In the genomic region with DNA sequence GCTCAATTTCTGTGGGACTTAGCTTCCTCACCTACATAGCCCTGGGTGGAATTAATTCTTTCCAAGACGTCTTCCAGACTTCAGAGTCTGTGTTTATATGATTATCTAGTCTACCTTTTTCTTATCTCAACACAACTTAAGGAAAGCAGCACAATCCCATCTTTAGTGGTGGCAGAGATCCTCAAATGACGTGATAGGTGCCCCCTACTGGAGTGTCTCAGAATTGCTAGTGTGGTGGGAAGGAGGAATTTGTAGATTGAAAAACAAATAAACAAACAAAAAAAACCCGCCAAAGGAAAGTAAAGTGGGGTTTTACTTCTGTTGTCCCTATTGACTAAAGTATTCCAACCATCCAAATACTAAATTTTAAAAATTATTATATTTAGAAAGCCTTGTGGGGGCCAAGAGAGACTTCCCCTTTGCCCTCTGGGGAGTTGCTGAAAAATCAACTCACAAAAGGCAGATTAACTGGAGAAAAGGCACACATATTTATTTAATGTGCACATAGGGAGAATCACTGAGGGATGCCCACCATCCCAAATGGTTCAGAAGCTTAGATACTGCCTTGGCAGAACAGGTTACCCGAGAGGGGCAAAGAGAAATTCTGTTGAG, we compare ENCODE assay signal across 8 cellular contexts.
DNase-seq lines count a peak whose midpoint lies in the region; ATAC-seq and TF ChIP-seq lines count a peak whose summit lies in the region.

No MANE protein-coding gene starts in this region.

- H3K27me3 Mint-ChIP-seq in brain = no peaks in the 10 kb centered on the region
- H3K27me3 Mint-ChIP-seq in activated T-helper 17 cell treated with anti-CD3 and anti-CD28 coated beads, Interleukin-2, amount 50 U/mL, for 72 hours = peaks cover 4% of the 10 kb centered on the region

- 54% methylated on average over 4 of the region's 4 CpGs for WGBS in tibial nerve, 2 donors

- peak overlapping the region in 1 of 5 experiments; percentile 18 for H3K27ac Mint-ChIP-seq in brain
- H3K27ac Mint-ChIP-seq in activated T-helper 17 cell treated with anti-CD3 and anti-CD28 coated beads, Interleukin-2, amount 50 U/mL, for 72 hours = no peak overlapping the region

- TF ChIP-seq EP300 in tibial nerve (IDR thresholded peaks at IDR 0.05) = no peak

- ATAC-seq in HG02571 (IDR thresholded peaks at IDR 0.05; ENCODE audit: unreplicated experiment) = no peak
- no peak for ATAC-seq in activated T-helper 17 cell treated with anti-CD3 and anti-CD28 coated beads, Interleukin-2, amount 50 U/mL, for 72 hours (replicated peaks)

- TF ChIP-seq CTCF in brain (conservative IDR thresholded peaks at IDR 0.05) (peak; percentile 38 to 51), tibial nerve (IDR thresholded peaks at IDR 0.05) (peak in 4 of 5 experiments; percentile 37 to 52 (median 44))

- H3K4me1 ChIP-seq in tibial nerve = no peaks in the 10 kb centered on the region

- no peaks in the 10 kb centered on the region for H3K9me3 ChIP-seq in tibial nerve

- H3K9me3 Mint-ChIP-seq in brain = peaks cover 0 to 2% (median 0%) of the 10 kb centered on the region in 5 experiments
- H3K9me3 Mint-ChIP-seq in activated T-helper 17 cell treated with anti-CD3 and anti-CD28 coated beads, Interleukin-2, amount 50 U/mL, for 72 hours = no peaks in the 10 kb centered on the region

- TF ChIP-seq POLR2A in tibial nerve (IDR thresholded peaks at IDR 0.05) = no peak

- H3K36me3 Mint-ChIP-seq in brain = no peaks in the 10 kb centered on the region
- no peaks in the 10 kb centered on the region for H3K36me3 Mint-ChIP-seq in activated T-helper 17 cell treated with anti-CD3 and anti-CD28 coated beads, Interleukin-2, amount 50 U/mL, for 72 hours (ENCODE audit: low read depth)

- no peak overlapping the region for H3K4me3 Mint-ChIP-seq in brain
- no peak overlapping the region for H3K4me3 Mint-ChIP-seq in activated T-helper 17 cell treated with anti-CD3 and anti-CD28 coated beads, Interleukin-2, amount 50 U/mL, for 72 hours

- H3K4me3 ChIP-seq in tibial nerve = no peak overlapping the region

- peaks cover 8% of the 10 kb centered on the region for H3K4me1 Mint-ChIP-seq in brain
- H3K4me1 Mint-ChIP-seq in activated T-helper 17 cell treated with anti-CD3 and anti-CD28 coated beads, Interleukin-2, amount 50 U/mL, for 72 hours = no peaks in the 10 kb centered on the region

- no peaks in the 10 kb centered on the region for H3K27me3 ChIP-seq in tibial nerve

- DNase-seq in NCI-H2171 treated with DMSO at 0.1 percent for 48 hours (lab: John Stamatoyannopoulos, UW) (peak; percentile 4), NCI-H2171 (lab: John Stamatoyannopoulos, UW) (no peak), OCI-M1 (lab: John Stamatoyannopoulos, UW) (peak; percentile 52), medulla oblongata (ENCODE audit: extremely low spot score) (peak; percentile 53), tibial nerve (ENCODE audit: low spot score in 2 of 2) (peak in 1 of 2 donors; percentile 15)

- no peaks in the 10 kb centered on the region for H3K36me3 ChIP-seq in tibial nerve

- H3K27ac ChIP-seq in tibial nerve = no peak overlapping the region
